ENCODE assay signal across 1 cellular context in genomic region chr6:31465185-31465536, GRCh38.
TF ChIP-seq lines count a peak whose summit lies in the region.

No MANE protein-coding gene starts in this region.

TF ChIP-seq in GM23338, 12 proteins besides CTCF, POLR2A, EP300 and RAD21:
- TF ChIP-seq, protein P1, sequence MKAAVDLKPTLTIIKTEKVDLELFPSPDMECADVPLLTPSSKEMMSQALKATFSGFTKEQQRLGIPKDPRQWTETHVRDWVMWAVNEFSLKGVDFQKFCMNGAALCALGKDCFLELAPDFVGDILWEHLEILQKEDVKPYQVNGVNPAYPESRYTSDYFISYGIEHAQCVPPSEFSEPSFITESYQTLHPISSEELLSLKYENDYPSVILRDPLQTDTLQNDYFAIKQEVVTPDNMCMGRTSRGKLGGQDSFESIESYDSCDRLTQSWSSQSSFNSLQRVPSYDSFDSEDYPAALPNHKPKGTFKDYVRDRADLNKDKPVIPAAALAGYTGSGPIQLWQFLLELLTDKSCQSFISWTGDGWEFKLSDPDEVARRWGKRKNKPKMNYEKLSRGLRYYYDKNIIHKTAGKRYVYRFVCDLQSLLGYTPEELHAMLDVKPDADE (IDR thresholded peaks at IDR 0.05): no peak
- TF ChIP-seq ZNF114 (CRISPR knock-in tag; IDR thresholded peaks at IDR 0.05): no peak
- TF ChIP-seq JUNB (IDR thresholded peaks at IDR 0.05; ENCODE audit: unreplicated experiment): no peak
- no peak for TF ChIP-seq ZNF331 (CRISPR knock-in tag; IDR thresholded peaks at IDR 0.05; ENCODE audit: low read depth)
- no peak for TF ChIP-seq EZH2phosphoT487 (IDR thresholded peaks at IDR 0.05; ENCODE audit: unreplicated experiment)
- no peak for TF ChIP-seq EZH2 (IDR thresholded peaks at IDR 0.05; ENCODE audit: low read depth, unreplicated experiment)
- no peak for TF ChIP-seq STAT1 (IDR thresholded peaks at IDR 0.05; ENCODE audit: unreplicated experiment)
- no peak for TF ChIP-seq POLR2AphosphoS5 (IDR thresholded peaks at IDR 0.05; ENCODE audit: low read depth)
- TF ChIP-seq CREB1 (CRISPR knock-in tag; IDR thresholded peaks at IDR 0.05; ENCODE audit: low read depth): no peak
- TF ChIP-seq NANOG (IDR thresholded peaks at IDR 0.05; ENCODE audit: borderline replicate concordance): no peak
- no peak for TF ChIP-seq REST (IDR thresholded peaks at IDR 0.05; ENCODE audit: unreplicated experiment)
